2 cellular contexts compared by ENCODE assay signal in the genomic region with DNA sequence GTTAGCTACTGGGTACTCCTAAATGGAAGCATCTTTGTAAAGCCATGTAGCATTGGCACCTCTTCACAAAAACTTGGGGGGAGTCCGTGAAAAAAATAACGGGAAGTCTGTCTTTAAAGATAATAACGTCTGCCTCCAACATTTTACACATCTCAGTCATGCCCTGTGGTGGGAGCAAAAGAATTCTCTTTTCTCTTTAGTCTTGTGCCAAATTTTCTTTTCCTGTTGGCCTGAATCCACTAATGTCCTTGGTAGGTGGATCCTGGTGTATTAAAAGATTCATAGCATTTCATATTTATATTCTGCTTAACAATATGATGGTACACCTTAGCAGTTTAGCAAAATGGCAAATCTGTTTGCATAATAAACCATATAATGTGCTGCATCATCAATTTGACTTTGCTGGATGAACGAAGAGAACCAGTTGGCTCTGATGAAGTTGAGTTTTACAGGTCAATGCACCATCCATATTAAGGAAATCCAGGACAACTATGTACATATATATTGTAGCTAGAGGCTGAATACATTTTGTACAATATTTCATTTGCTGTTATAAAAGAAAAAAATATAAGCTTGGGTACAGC.
TF ChIP-seq lines count a peak whose summit lies in the region.

No MANE protein-coding gene starts in this region.

TF ChIP-seq in HepG2, 621 proteins besides CTCF, POLR2A, EP300 and RAD21:
- TF ChIP-seq, protein P1, sequence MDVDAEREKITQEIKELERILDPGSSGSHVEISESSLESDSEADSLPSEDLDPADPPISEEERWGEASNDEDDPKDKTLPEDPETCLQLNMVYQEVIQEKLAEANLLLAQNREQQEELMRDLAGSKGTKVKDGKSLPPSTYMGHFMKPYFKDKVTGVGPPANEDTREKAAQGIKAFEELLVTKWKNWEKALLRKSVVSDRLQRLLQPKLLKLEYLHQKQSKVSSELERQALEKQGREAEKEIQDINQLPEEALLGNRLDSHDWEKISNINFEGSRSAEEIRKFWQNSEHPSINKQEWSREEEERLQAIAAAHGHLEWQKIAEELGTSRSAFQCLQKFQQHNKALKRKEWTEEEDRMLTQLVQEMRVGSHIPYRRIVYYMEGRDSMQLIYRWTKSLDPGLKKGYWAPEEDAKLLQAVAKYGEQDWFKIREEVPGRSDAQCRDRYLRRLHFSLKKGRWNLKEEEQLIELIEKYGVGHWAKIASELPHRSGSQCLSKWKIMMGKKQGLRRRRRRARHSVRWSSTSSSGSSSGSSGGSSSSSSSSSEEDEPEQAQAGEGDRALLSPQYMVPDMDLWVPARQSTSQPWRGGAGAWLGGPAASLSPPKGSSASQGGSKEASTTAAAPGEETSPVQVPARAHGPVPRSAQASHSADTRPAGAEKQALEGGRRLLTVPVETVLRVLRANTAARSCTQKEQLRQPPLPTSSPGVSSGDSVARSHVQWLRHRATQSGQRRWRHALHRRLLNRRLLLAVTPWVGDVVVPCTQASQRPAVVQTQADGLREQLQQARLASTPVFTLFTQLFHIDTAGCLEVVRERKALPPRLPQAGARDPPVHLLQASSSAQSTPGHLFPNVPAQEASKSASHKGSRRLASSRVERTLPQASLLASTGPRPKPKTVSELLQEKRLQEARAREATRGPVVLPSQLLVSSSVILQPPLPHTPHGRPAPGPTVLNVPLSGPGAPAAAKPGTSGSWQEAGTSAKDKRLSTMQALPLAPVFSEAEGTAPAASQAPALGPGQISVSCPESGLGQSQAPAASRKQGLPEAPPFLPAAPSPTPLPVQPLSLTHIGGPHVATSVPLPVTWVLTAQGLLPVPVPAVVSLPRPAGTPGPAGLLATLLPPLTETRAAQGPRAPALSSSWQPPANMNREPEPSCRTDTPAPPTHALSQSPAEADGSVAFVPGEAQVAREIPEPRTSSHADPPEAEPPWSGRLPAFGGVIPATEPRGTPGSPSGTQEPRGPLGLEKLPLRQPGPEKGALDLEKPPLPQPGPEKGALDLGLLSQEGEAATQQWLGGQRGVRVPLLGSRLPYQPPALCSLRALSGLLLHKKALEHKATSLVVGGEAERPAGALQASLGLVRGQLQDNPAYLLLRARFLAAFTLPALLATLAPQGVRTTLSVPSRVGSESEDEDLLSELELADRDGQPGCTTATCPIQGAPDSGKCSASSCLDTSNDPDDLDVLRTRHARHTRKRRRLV (CRISPR knock-in tag; IDR thresholded peaks at IDR 0.05), result no peak
- TF ChIP-seq CENPX (CRISPR knock-in tag; IDR thresholded peaks at IDR 0.05) (no peak), TEAD3 (CRISPR knock-in tag; optimal IDR thresholded peaks at IDR 0.05; ENCODE audit: borderline replicate concordance) (no peak), NFE2L2 (IDR thresholded peaks at IDR 0.05; ENCODE audit: low read length) (no peak), MAFK (conservative IDR thresholded peaks at IDR 0.05 in 1 of 2, IDR thresholded peaks at IDR 0.05 in 1 of 2; ENCODE audit: low read length in 2 of 2) (peak; percentile 30 to 64; a peak in 3 of 4 replicates), ZNF775 (CRISPR knock-in tag; IDR thresholded peaks at IDR 0.05; ENCODE audit: borderline replicate concordance) (no peak), U2AF1 (optimal IDR thresholded peaks at IDR 0.05; ENCODE audit: low read depth, low read length) (no peak), KDM5A (IDR thresholded peaks at IDR 0.05; ENCODE audit: borderline replicate concordance, low read length) (no peak), ZNF563 (CRISPR knock-in tag; IDR thresholded peaks at IDR 0.05) (no peak), MAFF (IDR thresholded peaks at IDR 0.05; ENCODE audit: low read depth, low read length) (peak; percentile 60; the same call in 1 of the 2 replicates)
- TF ChIP-seq, protein P2, sequence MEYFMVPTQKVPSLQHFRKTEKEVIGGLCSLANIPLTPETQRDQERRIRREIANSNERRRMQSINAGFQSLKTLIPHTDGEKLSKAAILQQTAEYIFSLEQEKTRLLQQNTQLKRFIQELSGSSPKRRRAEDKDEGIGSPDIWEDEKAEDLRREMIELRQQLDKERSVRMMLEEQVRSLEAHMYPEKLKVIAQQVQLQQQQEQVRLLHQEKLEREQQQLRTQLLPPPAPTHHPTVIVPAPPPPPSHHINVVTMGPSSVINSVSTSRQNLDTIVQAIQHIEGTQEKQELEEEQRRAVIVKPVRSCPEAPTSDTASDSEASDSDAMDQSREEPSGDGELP (IDR thresholded peaks at IDR 0.05; ENCODE audit: borderline replicate concordance, low read depth), result no peak
TF ChIP-seq in HepG2: peak in this region for 2.

TF ChIP-seq in endothelial cell of umbilical vein, 7 proteins besides CTCF, POLR2A, EP300 and RAD21 (continued from another document):
- TF ChIP-seq MYC (IDR thresholded peaks at IDR 0.05; ENCODE audit: low read depth, low read length) (no peak), EZH2 (IDR thresholded peaks at IDR 0.05; ENCODE audit: borderline replicate concordance, low read depth, low read length, severe bottlenecking) (no peak), POLR2AphosphoS5 (IDR thresholded peaks at IDR 0.05; ENCODE audit: insufficient read depth, low read depth, low read length) (no peak), GATA2 (IDR thresholded peaks at IDR 0.05; ENCODE audit: insufficient read depth, insufficient read length, low read depth, low read length) (no peak), MAX (IDR thresholded peaks at IDR 0.05; ENCODE audit: insufficient read depth, insufficient read length) (no peak), FOS (IDR thresholded peaks at IDR 0.05; ENCODE audit: borderline replicate concordance, insufficient read depth, low read length) (no peak)
